In genomic region chr14:21258194-21258888, GRCh38 we compare ENCODE assay signal across 1 cellular context.
TF ChIP-seq lines count a peak whose summit lies in the region.

No MANE protein-coding gene starts in this region.

TF ChIP-seq in WTC11, 78 proteins besides CTCF, POLR2A, EP300 and RAD21 (continued from another document):
- TF ChIP-seq STAT6 (CRISPR knock-in tag; conservative IDR thresholded peaks at IDR 0.05; ENCODE audit: low read depth), result no peak
TF ChIP-seq in WTC11: peak in this region for 0.
